8 cellular contexts compared by ENCODE assay signal in the genomic region with DNA sequence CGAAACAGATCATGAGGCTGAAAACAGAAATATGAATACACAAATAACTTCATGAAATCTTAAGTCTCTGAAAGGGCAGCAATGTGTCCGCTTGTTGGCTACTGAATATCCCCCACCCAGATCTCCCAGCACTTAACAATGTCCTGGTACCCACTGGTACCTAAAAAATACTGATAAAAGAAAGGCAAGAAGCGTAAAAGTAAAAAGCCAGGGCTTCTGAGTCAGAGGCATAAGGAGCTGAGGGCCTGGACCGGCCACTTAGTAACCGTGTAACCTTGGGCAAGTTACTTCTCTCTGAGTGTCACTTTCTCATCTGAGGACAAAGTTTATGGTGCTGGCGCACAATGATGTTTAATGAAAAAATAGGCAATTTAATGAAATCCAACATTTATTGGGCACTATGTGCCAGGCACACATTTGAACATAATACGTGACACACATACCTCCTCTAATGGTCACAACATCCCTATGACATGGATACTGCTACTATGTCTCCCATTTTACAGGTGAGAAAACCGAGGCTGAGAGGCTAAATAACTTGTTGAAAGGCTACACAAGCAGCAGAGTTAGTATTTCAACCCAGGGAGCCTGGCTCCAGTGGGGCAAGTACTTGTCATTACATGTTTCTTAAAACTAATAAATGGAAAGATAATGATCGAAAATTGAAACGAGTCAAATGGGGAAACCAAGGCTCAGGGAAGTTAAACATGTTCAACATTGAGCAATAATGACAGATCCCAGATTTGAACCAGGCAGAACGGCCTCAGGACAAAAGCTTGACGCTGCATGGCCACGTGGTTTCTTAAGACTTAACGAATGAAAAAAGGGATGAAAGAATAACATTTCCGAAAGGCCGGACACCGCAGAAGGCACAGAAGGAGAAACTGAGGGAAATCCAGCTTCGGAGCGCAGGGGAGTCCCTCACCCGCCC. TPM values are rescaled to one million over a fixed set of nuclear protein-coding genes. Genes with fewer than 3 reads are reported as not detected.
DNase-seq lines count a peak whose midpoint lies in the region; ATAC-seq and TF ChIP-seq lines count a peak whose summit lies in the region.

No MANE protein-coding gene starts in this region.

- H3K36me3 Mint-ChIP-seq in activated T-helper 1 cell treated with anti-CD3 and anti-CD28 coated beads, Interleukin-12 subunit alpha, Interleukin-12 subunit beta, Interleukin-2, Interleukin-4 antibody, amounts not matched to agents 30 ng/mL and 10 ng/mL and 1 ng/mL, durations not matched to agents 14 hours and 24 hours and 36 hours (ENCODE audit: low read depth) = peaks cover 31% of the 10 kb centered on the region

- ATAC-seq in GM18511 (IDR thresholded peaks at IDR 0.05; ENCODE audit: unreplicated experiment) = no peak

- WGBS in iPS DF 6.9 (ENCODE audit: insufficient coverage, insufficient read length) = no CpG with 5 or more reads among the region's 20 CpGs

- DNase-seq in AML-193 (lab: John Stamatoyannopoulos, UW) (peak; percentile 30 to 40), iPS DF 6.9 (ENCODE audit: low read depth, low spot score) (no peak), HCEC 1CT (no peak)
- no peak for DNase-seq in activated T-helper 1 cell treated with anti-CD3 and anti-CD28 coated beads, Interleukin-12 subunit alpha, Interleukin-12 subunit beta, Interleukin-2, Interleukin-4 antibody, amounts not matched to agents 30 ng/mL and 10 ng/mL and 1 ng/mL, durations not matched to agents 14 hours and 24 hours and 36 hours (ENCODE audit: low spot score)
- no peak for DNase-seq in effector CD8-positive, alpha-beta T cell (lab: John Stamatoyannopoulos, UW)

- TF ChIP-seq CTCF in HEK293 (tag by site-specific recombination; IDR thresholded peaks at IDR 0.05) = no peak

- POLR2A ChIA-PET in HEK293 (lab: Yijun Ruan, JAX) = interaction anchor here (0.6 to 1.6 kb wide), 3 partner anchors 14 to 628 kb away, joined by 3 to 4 read pairs (median 3); no protein-coding TSS in a partner anchor

- peak overlapping the region; percentile 88 for H3K4me3 Mint-ChIP-seq in activated T-helper 1 cell treated with anti-CD3 and anti-CD28 coated beads, Interleukin-12 subunit alpha, Interleukin-12 subunit beta, Interleukin-2, Interleukin-4 antibody, amounts not matched to agents 30 ng/mL and 10 ng/mL and 1 ng/mL, durations not matched to agents 14 hours and 24 hours and 36 hours

- intact Hi-C loops in activated T-helper 1 cell treated with anti-CD3 and anti-CD28 coated beads, Interleukin-12 subunit alpha, Interleukin-12 subunit beta, Interleukin-2, Interleukin-4 antibody, amounts not matched to agents 30 ng/mL and 10 ng/mL and 1 ng/mL, durations not matched to agents 14 hours and 24 hours and 36 hours (cut with micrococcal nuclease) = loop anchor here (1.0 to 5.0 kb wide), 10 partner anchors 126 to 1716 kb away; partner anchors contain the start of genes ELMO2 and ZMYND8

- H3K27ac ChIP-seq in HEK293 (ENCODE audit: extremely low read depth, low read depth, low read length) (peak overlapping the region; percentile 84), iPS DF 6.9 (ENCODE audit: low read length) (no peak overlapping the region), skin epidermis (peak overlapping the region; percentile 67 to 99 (median 96))

- H3K36me3 ChIP-seq in HEK293 (ENCODE audit: control insufficient read depth in 2 of 2, insufficient read depth in 1 of 2, low read length in 2 of 2) (peaks cover 0 to 28% of the 10 kb centered on the region in 2 experiments; a peak in 1 of 3 replicates), iPS DF 6.9 (ENCODE audit: control insufficient read depth, insufficient read depth, low read length) (peaks cover 5% of the 10 kb centered on the region; the same call in 1 of the 2 replicates)

- H3K9me3 ChIP-seq in HEK293 (ENCODE audit: control insufficient read depth, insufficient read depth, low read depth, low read length) (no peaks in the 10 kb centered on the region), iPS DF 6.9 (ENCODE audit: control insufficient read depth, insufficient read depth, low read length) (no peaks in the 10 kb centered on the region)

- no peaks in the 10 kb centered on the region for H3K9me3 Mint-ChIP-seq in activated T-helper 1 cell treated with anti-CD3 and anti-CD28 coated beads, Interleukin-12 subunit alpha, Interleukin-12 subunit beta, Interleukin-2, Interleukin-4 antibody, amounts not matched to agents 30 ng/mL and 10 ng/mL and 1 ng/mL, durations not matched to agents 14 hours and 24 hours and 36 hours

- peaks cover 58% of the 10 kb centered on the region for H3K4me1 Mint-ChIP-seq in activated T-helper 1 cell treated with anti-CD3 and anti-CD28 coated beads, Interleukin-12 subunit alpha, Interleukin-12 subunit beta, Interleukin-2, Interleukin-4 antibody, amounts not matched to agents 30 ng/mL and 10 ng/mL and 1 ng/mL, durations not matched to agents 14 hours and 24 hours and 36 hours (ENCODE audit: low read depth)

- peak overlapping the region; percentile 91 for H3K27ac Mint-ChIP-seq in activated T-helper 1 cell treated with anti-CD3 and anti-CD28 coated beads, Interleukin-12 subunit alpha, Interleukin-12 subunit beta, Interleukin-2, Interleukin-4 antibody, amounts not matched to agents 30 ng/mL and 10 ng/mL and 1 ng/mL, durations not matched to agents 14 hours and 24 hours and 36 hours

- H3K4me3 ChIP-seq in HEK293 (ENCODE audit: low read depth, low read length) (peak overlapping the region; percentile 87), iPS DF 6.9 (ENCODE audit: low read length) (peak overlapping the region; percentile 100), skin epidermis (peak overlapping the region; percentile 76 to 93 (median 83))

- H3K27me3 ChIP-seq in iPS DF 6.9 (ENCODE audit: control insufficient read depth, insufficient read depth, low read length) = no peaks in the 10 kb centered on the region

- H3K4me1 ChIP-seq in HEK293 (ENCODE audit: control insufficient read depth, insufficient read depth, low read length) = no peaks in the 10 kb centered on the region
- 0 out of 2 replicates have a peak, but pooled peaks cover 2% of the 10 kb centered on the region for H3K4me1 ChIP-seq in iPS DF 6.9 (ENCODE audit: control insufficient read depth, insufficient read depth, low read length)

- CTCF ChIA-PET in HEK293 (lab: Yijun Ruan, JAX) = interaction anchor here (0.5 to 1.8 kb wide), 5 partner anchors 12 to 674 kb away, joined by 3 to 5 read pairs (median 3); no protein-coding TSS in a partner anchor

- H3K27me3 Mint-ChIP-seq in activated T-helper 1 cell treated with anti-CD3 and anti-CD28 coated beads, Interleukin-12 subunit alpha, Interleukin-12 subunit beta, Interleukin-2, Interleukin-4 antibody, amounts not matched to agents 30 ng/mL and 10 ng/mL and 1 ng/mL, durations not matched to agents 14 hours and 24 hours and 36 hours (ENCODE audit: insufficient read depth) = peaks cover 3% of the 10 kb centered on the region

TF ChIP-seq in HEK293, 187 proteins besides CTCF, POLR2A, EP300 and RAD21:
- TF ChIP-seq ZNF366 (tag by site-specific recombination; conservative IDR thresholded peaks at IDR 0.05) = 0 out of 2 replicates have a peak, but pooled peaks have one; percentile 18
- peak; percentile 75 for TF ChIP-seq ZNF335 (tag by site-specific recombination; conservative IDR thresholded peaks at IDR 0.05)
- TF ChIP-seq ZNF248 (tag by site-specific recombination; IDR thresholded peaks at IDR 0.05) = no peak
- TF ChIP-seq MZF1 (tag by site-specific recombination; IDR thresholded peaks at IDR 0.05; ENCODE audit: borderline replicate concordance) = peak; percentile 57; the same call in 1 of the 2 replicates
- TF ChIP-seq KLF16 (tag by site-specific recombination; IDR thresholded peaks at IDR 0.05) = no peak
- peak; percentile 76 for TF ChIP-seq SCRT2 (tag by site-specific recombination; IDR thresholded peaks at IDR 0.05)

RNA-seq across cellular contexts. Expression of gene TP53RK, which starts 0.8 kb away (rescaled TPM):
- 16.8 and 18.5 TPM in 2 replicates for total RNA-seq in activated T-helper 1 cell treated with anti-CD3 and anti-CD28 coated beads, Interleukin-12 subunit alpha, Interleukin-12 subunit beta, Interleukin-2, Interleukin-4 antibody, amounts not matched to agents 30 ng/mL and 10 ng/mL and 1 ng/mL, durations not matched to agents 14 hours and 24 hours and 36 hours

RNA-seq across cellular contexts. Expression of gene SLC2A10, which starts 21.0 kb away (rescaled TPM):
- total RNA-seq in activated T-helper 1 cell treated with anti-CD3 and anti-CD28 coated beads, Interleukin-12 subunit alpha, Interleukin-12 subunit beta, Interleukin-2, Interleukin-4 antibody, amounts not matched to agents 30 ng/mL and 10 ng/mL and 1 ng/mL, durations not matched to agents 14 hours and 24 hours and 36 hours = not detected in 2 replicates

RNA-seq across cellular contexts. Expression of gene SLC13A3, which starts 37.2 kb away (rescaled TPM):
- total RNA-seq in activated T-helper 1 cell treated with anti-CD3 and anti-CD28 coated beads, Interleukin-12 subunit alpha, Interleukin-12 subunit beta, Interleukin-2, Interleukin-4 antibody, amounts not matched to agents 30 ng/mL and 10 ng/mL and 1 ng/mL, durations not matched to agents 14 hours and 24 hours and 36 hours = 0.24 TPM in 1 of 2 replicates, not detected in the other

Comparison
In these comparisons a context has a peak if more than half of its experiments do, and no peak if none do; other contexts are left out.
1. DNase-seq: peak in AML-193 (2 of 2); none in activated T-helper 1 cell treated with anti-CD3 and anti-CD28 coated beads, Interleukin-12 subunit alpha, Interleukin-12 subunit beta, Interleukin-2, Interleukin-4 antibody, amounts not matched to agents 30 ng/mL and 10 ng/mL and 1 ng/mL, durations not matched to agents 14 hours and 24 hours and 36 hours (single experiment), iPS DF 6.9 (single experiment), HCEC 1CT (single experiment) and effector CD8-positive, alpha-beta T cell (single experiment).
2. Peak in every context shown above with its lines, with median percentiles within 50 percentile points of each other: H3K4me3 ChIP-seq.